Comparison of ENCODE assay signal across 12 cellular contexts in genomic region chr4:18042754-18043153, GRCh38. TPM values are rescaled to one million over a fixed set of nuclear protein-coding genes. Genes with fewer than 3 reads are reported as not detected.
DNase-seq lines count a peak whose midpoint lies in the region; ATAC-seq, FAIRE-seq and TF ChIP-seq lines count a peak whose summit lies in the region.
"Had no signal": no experiment of that assay in that cellular context is flagged by ENCODE, and none has a peak within 500 bp of the region (broad histone marks: within the 10 kb centered on the region; RNA-seq: fewer than 3 reads in every experiment).

No MANE protein-coding gene starts in this region.

- TF ChIP-seq CTCF in GM12872 (IDR thresholded peaks at IDR 0.05; ENCODE audit: insufficient read depth, low read depth, low read length): peak; percentile 52
- peak; percentile 32 for TF ChIP-seq CTCF in bronchial epithelial cell (IDR thresholded peaks at IDR 0.05; ENCODE audit: insufficient read depth, low read length, severe bottlenecking)
- peak; percentile 52 for TF ChIP-seq CTCF in mesothelial cell of epicardium (IDR thresholded peaks at IDR 0.05; ENCODE audit: unreplicated experiment)

- H3K27ac Mint-ChIP-seq in mesothelial cell of epicardium: no peak overlapping the region
- H3K27ac Mint-ChIP-seq in activated CD4-positive, alpha-beta T cell treated with anti-CD3 and anti-CD28 coated beads, Interleukin-2, amount 10 ng/mL, durations not matched to agents 24 days and 14 days: no peak overlapping the region
- H3K27ac Mint-ChIP-seq: activated T-cell treated with anti-CD3 and anti-CD28 coated beads, Interleukin-2, amount 50 U/mL, for 72 hours; brain; naive thymus-derived CD4-positive, alpha-beta T cell had no signal

- H3K4me3 ChIP-seq in bronchial epithelial cell (ENCODE audit: low read depth, low read length): no peak overlapping the region
- H3K4me3 ChIP-seq: SJCRH30 had no signal

- H3K9me3 Mint-ChIP-seq in mesothelial cell of epicardium: no peaks in the 10 kb centered on the region
- no peaks in the 10 kb centered on the region for H3K9me3 Mint-ChIP-seq in activated CD4-positive, alpha-beta T cell treated with anti-CD3 and anti-CD28 coated beads, Interleukin-2, amount 10 ng/mL, durations not matched to agents 24 days and 14 days
- H3K9me3 Mint-ChIP-seq: activated T-cell treated with anti-CD3 and anti-CD28 coated beads, Interleukin-2, amount 50 U/mL, for 72 hours; brain; naive thymus-derived CD4-positive, alpha-beta T cell had no signal

- FAIRE-seq in bronchial epithelial cell (lab: Jason Lieb, UNC): no peak

- no peaks in the 10 kb centered on the region for H3K4me1 Mint-ChIP-seq in mesothelial cell of epicardium
- H3K4me1 Mint-ChIP-seq in activated CD4-positive, alpha-beta T cell treated with anti-CD3 and anti-CD28 coated beads, Interleukin-2, amount 10 ng/mL, durations not matched to agents 24 days and 14 days: no peaks in the 10 kb centered on the region
- H3K4me1 Mint-ChIP-seq: brain; naive thymus-derived CD4-positive, alpha-beta T cell had no signal

- H3K27me3 ChIP-seq in bronchial epithelial cell (ENCODE audit: control insufficient read depth, insufficient read depth, low read length): no peaks in the 10 kb centered on the region
- H3K27me3 ChIP-seq: SJCRH30 had no signal

- H3K4me3 Mint-ChIP-seq in mesothelial cell of epicardium: no peak overlapping the region
- no peak overlapping the region for H3K4me3 Mint-ChIP-seq in activated CD4-positive, alpha-beta T cell treated with anti-CD3 and anti-CD28 coated beads, Interleukin-2, amount 10 ng/mL, durations not matched to agents 24 days and 14 days
- H3K4me3 Mint-ChIP-seq: activated T-cell treated with anti-CD3 and anti-CD28 coated beads, Interleukin-2, amount 50 U/mL, for 72 hours; brain; naive thymus-derived CD4-positive, alpha-beta T cell had no signal

- H3K36me3 ChIP-seq in bronchial epithelial cell (ENCODE audit: control insufficient read depth, insufficient read depth, low read length): no peaks in the 10 kb centered on the region
- H3K36me3 ChIP-seq: SJCRH30 had no signal

- ATAC-seq in HG03520 (IDR thresholded peaks at IDR 0.05; ENCODE audit: unreplicated experiment) (peak; percentile 55), left colon (no peak), HG03196 (IDR thresholded peaks at IDR 0.05; ENCODE audit: unreplicated experiment) (no peak)
- ATAC-seq: activated T-cell treated with anti-CD3 and anti-CD28 coated beads, Interleukin-2, amount 50 U/mL, for 72 hours; naive thymus-derived CD4-positive, alpha-beta T cell had no signal

- DNase-seq in bronchial epithelial cell (ENCODE audit: low read depth): no peak
- no peak for DNase-seq in mesothelial cell of epicardium (ENCODE audit: low spot score in 2 of 2, unreplicated experiment in 2 of 2)
- DNase-seq in left colon: no peak
- DNase-seq in activated gamma-delta T cell (lab: John Stamatoyannopoulos, UW): no peak
- DNase-seq in activated CD4-positive, alpha-beta T cell treated with anti-CD3 and anti-CD28 coated beads, Interleukin-2, amount 10 ng/mL, durations not matched to agents 24 days and 14 days: no peak
- DNase-seq: activated T-cell treated with anti-CD3 and anti-CD28 coated beads, Interleukin-2, amount 50 U/mL, for 72 hours; naive thymus-derived CD4-positive, alpha-beta T cell; SJCRH30 had no signal

- intact Hi-C loops in left colon (cut with DNase I, micrococcal nuclease): no loop called here
- intact Hi-C loops in activated CD4-positive, alpha-beta T cell treated with anti-CD3 and anti-CD28 coated beads, Interleukin-2, amount 10 ng/mL, durations not matched to agents 24 days and 14 days (cut with micrococcal nuclease): no loop called here

- no peaks in the 10 kb centered on the region for H3K36me3 Mint-ChIP-seq in mesothelial cell of epicardium
- H3K36me3 Mint-ChIP-seq in activated CD4-positive, alpha-beta T cell treated with anti-CD3 and anti-CD28 coated beads, Interleukin-2, amount 10 ng/mL, durations not matched to agents 24 days and 14 days (ENCODE audit: low read depth): no peaks in the 10 kb centered on the region
- H3K36me3 Mint-ChIP-seq: brain; naive thymus-derived CD4-positive, alpha-beta T cell had no signal

- H3K27me3 Mint-ChIP-seq in mesothelial cell of epicardium (ENCODE audit: low read depth): no peaks in the 10 kb centered on the region
- peaks cover 24% of the 10 kb centered on the region for H3K27me3 Mint-ChIP-seq in activated CD4-positive, alpha-beta T cell treated with anti-CD3 and anti-CD28 coated beads, Interleukin-2, amount 10 ng/mL, durations not matched to agents 24 days and 14 days
- H3K27me3 Mint-ChIP-seq: brain had no signal

RNA-seq across cellular contexts. Expression of gene LCORL, which starts 21.2 kb away (rescaled TPM):
- total RNA-seq in bronchial epithelial cell (6.7 and 7.4 TPM in 2 replicates), mesothelial cell of epicardium (20.9 to 21.6 TPM (median 21.3 TPM) in 3 replicates), left colon (10 to 100 TPM; 19.1 to 19.3 TPM)
- 8.7 and 9.3 TPM in 2 replicates for total RNA-seq in activated CD4-positive, alpha-beta T cell treated with anti-CD3 and anti-CD28 coated beads, Interleukin-2, amount 10 ng/mL, durations not matched to agents 24 days and 14 days
